In the genomic region with DNA sequence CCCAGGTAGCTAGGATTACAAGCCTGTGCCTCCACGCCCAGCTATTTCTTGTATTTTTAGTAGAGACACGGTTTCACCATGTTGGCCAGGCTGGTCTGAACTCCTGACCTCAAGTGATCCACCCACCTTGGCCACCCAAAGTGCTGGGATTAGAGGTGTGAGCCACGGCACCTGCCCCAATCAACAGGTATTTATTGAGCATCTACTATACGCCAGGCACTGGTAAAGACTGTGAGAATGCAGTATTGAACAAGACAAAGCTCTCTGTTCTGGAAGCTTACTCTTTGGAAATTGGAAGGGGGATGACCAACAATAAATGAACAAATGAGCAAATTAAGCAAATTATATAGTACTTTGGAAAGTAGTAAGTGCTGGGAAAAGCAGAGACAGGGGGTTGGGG, we compare ENCODE assay signal across 11 cellular contexts. TPM values are rescaled to one million over a fixed set of nuclear protein-coding genes. Genes with fewer than 3 reads are reported as not detected.
DNase-seq lines count a peak whose midpoint lies in the region; ATAC-seq and TF ChIP-seq lines count a peak whose summit lies in the region.
"Had no signal": no experiment of that assay in that cellular context is flagged by ENCODE, and none has a peak within 500 bp of the region (broad histone marks: within the 10 kb centered on the region; RNA-seq: fewer than 3 reads in every experiment).

No MANE protein-coding gene starts in this region.

- ATAC-seq in WTC11, result no peak
- ATAC-seq in stimulated activated memory B cell treated with anti-CD40 and anti-IgM and Interleukin-4, amounts not matched to agents 10 μg/mL and 1 μg/mL and 100 μg/mL, for 72 hours, result no peak

- in situ Hi-C loops in GM23248 (cut with MboI), result no loop called here

- H3K36me3 Mint-ChIP-seq in WTC11 (no peaks in the 10 kb centered on the region), immature natural killer cell (peaks cover 4 to 10% (median 7%) of the 10 kb centered on the region in 3 donors)
- no peaks in the 10 kb centered on the region for H3K36me3 Mint-ChIP-seq in stimulated activated memory B cell treated with anti-CD40 and anti-IgM and Interleukin-4, amounts not matched to agents 10 μg/mL and 1 μg/mL and 100 μg/mL, for 72 hours

- no peak overlapping the region for H2AFZ ChIP-seq in GM23248

- no peaks in the 10 kb centered on the region for H3K36me3 ChIP-seq in GM23248 (ENCODE audit: low read depth)
- H3K36me3 ChIP-seq: prostate gland had no signal

- H3K9me3 ChIP-seq in GM23248 (ENCODE audit: low read depth), result no peaks in the 10 kb centered on the region
- H3K9me3 ChIP-seq: prostate gland had no signal

- H3K9me3 Mint-ChIP-seq in WTC11, result no peaks in the 10 kb centered on the region
- H3K9me3 Mint-ChIP-seq in immature natural killer cell, result no peaks in the 10 kb centered on the region
- no peaks in the 10 kb centered on the region for H3K9me3 Mint-ChIP-seq in stimulated activated memory B cell treated with anti-CD40 and anti-IgM and Interleukin-4, amounts not matched to agents 10 μg/mL and 1 μg/mL and 100 μg/mL, for 72 hours

- peaks cover 37% of the 10 kb centered on the region for H3K4me1 Mint-ChIP-seq in WTC11
- H3K4me1 Mint-ChIP-seq in immature natural killer cell, result peaks cover 73 to 89% of the 10 kb centered on the region in 2 donors
- H3K4me1 Mint-ChIP-seq in stimulated activated memory B cell treated with anti-CD40 and anti-IgM and Interleukin-4, amounts not matched to agents 10 μg/mL and 1 μg/mL and 100 μg/mL, for 72 hours, result peaks cover 53% of the 10 kb centered on the region

- H3K4me3 ChIP-seq in GM23248, result no peak overlapping the region

- H3K27ac ChIP-seq in GM23248, result no peak overlapping the region

- no peak overlapping the region for H3K4me2 ChIP-seq in GM23248 (ENCODE audit: unreplicated experiment)

- no peaks in the 10 kb centered on the region for H3K27me3 ChIP-seq in GM23248 (replicated peaks; ENCODE audit: insufficient read depth)

- H3K4me3 Mint-ChIP-seq in WTC11 (peak overlapping the region; percentile 73), immature natural killer cell (peak overlapping the region; percentile 80 to 90 (median 88))
- H3K4me3 Mint-ChIP-seq in stimulated activated memory B cell treated with anti-CD40 and anti-IgM and Interleukin-4, amounts not matched to agents 10 μg/mL and 1 μg/mL and 100 μg/mL, for 72 hours, result peak overlapping the region; percentile 81

- DNase-seq in GM23248, result no peak
- DNase-seq in WTC11 (ENCODE audit: low spot score), result no peak
- DNase-seq in immature natural killer cell, result no peak
- DNase-seq in NCI-H1092 treated with DMSO at 0.1 percent for 48 hours (lab: John Stamatoyannopoulos, UW), result no peak
- no peak for DNase-seq in GOT3 (lab: John Stamatoyannopoulos, UW)
- DNase-seq in COLO829 (ENCODE audit: low spot score), result no peak
- DNase-seq in retina, result no peak
- DNase-seq: NCI-H146, NCI-H748 treated with DMSO at 0.1 percent for 48 hours had no signal

- H3K27me3 Mint-ChIP-seq in WTC11 (ENCODE audit: low read depth), result peaks cover 66% of the 10 kb centered on the region
- peaks cover 18 to 28% (median 24%) of the 10 kb centered on the region in 3 donors for H3K27me3 Mint-ChIP-seq in immature natural killer cell (ENCODE audit: low read depth in 3 of 3)
- no peaks in the 10 kb centered on the region for H3K27me3 Mint-ChIP-seq in stimulated activated memory B cell treated with anti-CD40 and anti-IgM and Interleukin-4, amounts not matched to agents 10 μg/mL and 1 μg/mL and 100 μg/mL, for 72 hours

- no peak for TF ChIP-seq CTCF in WTC11 (IDR thresholded peaks at IDR 0.05)

- peak overlapping the region; percentile 74; the same call in 1 of the 2 replicates for H3K27ac Mint-ChIP-seq in WTC11
- H3K27ac Mint-ChIP-seq in immature natural killer cell, result peak overlapping the region; percentile 89 to 99 (median 96)
- H3K27ac Mint-ChIP-seq in stimulated activated memory B cell treated with anti-CD40 and anti-IgM and Interleukin-4, amounts not matched to agents 10 μg/mL and 1 μg/mL and 100 μg/mL, for 72 hours, result peak overlapping the region; percentile 87

- H3K9me2 ChIP-seq in GM23248 (ENCODE audit: insufficient read depth), result no peaks in the 10 kb centered on the region

- POLR2A ChIA-PET in WTC11 (lab: Charles Lee), result no interaction called here

- CTCF ChIA-PET in WTC11 (lab: Charles Lee), result interaction anchor here (0.6 to 2.3 kb wide), 5 partner anchors 14 to 40 kb away, joined by 3 to 9 read pairs (median 5); a partner anchor contains a TSS

- peaks cover 11% of the 10 kb centered on the region for H3K4me1 ChIP-seq in GM23248 (ENCODE audit: insufficient read depth)
- H3K4me1 ChIP-seq: prostate gland had no signal

- H3K9ac ChIP-seq in GM23248, result peak overlapping the region; percentile 96; the same call in 1 of the 2 replicates

- H4K20me1 ChIP-seq in GM23248 (ENCODE audit: insufficient read depth), result no peaks in the 10 kb centered on the region

- H3F3A ChIP-seq in GM23248 (ENCODE audit: insufficient read depth), result peaks cover 28% of the 10 kb centered on the region

- H3K79me2 ChIP-seq in GM23248 (ENCODE audit: insufficient read depth), result no peaks in the 10 kb centered on the region

- 84 to 94% methylated on average over 4 of the region's 4 CpGs for WGBS in GM23248 (ENCODE audit: low coverage in 1 of 2, low lambda C conversion rate in 2 of 2, missing lambda C conversion rate in 2 of 2), 2 experiments

TF ChIP-seq in WTC11, 78 proteins besides CTCF, POLR2A, EP300 and RAD21 (continues in another document):
- TF ChIP-seq, protein P1, sequence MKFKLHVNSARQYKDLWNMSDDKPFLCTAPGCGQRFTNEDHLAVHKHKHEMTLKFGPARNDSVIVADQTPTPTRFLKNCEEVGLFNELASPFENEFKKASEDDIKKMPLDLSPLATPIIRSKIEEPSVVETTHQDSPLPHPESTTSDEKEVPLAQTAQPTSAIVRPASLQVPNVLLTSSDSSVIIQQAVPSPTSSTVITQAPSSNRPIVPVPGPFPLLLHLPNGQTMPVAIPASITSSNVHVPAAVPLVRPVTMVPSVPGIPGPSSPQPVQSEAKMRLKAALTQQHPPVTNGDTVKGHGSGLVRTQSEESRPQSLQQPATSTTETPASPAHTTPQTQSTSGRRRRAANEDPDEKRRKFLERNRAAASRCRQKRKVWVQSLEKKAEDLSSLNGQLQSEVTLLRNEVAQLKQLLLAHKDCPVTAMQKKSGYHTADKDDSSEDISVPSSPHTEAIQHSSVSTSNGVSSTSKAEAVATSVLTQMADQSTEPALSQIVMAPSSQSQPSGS (CRISPR knock-in tag; IDR thresholded peaks at IDR 0.05; ENCODE audit: borderline replicate concordance, low read depth), result no peak
- TF ChIP-seq, protein P2, sequence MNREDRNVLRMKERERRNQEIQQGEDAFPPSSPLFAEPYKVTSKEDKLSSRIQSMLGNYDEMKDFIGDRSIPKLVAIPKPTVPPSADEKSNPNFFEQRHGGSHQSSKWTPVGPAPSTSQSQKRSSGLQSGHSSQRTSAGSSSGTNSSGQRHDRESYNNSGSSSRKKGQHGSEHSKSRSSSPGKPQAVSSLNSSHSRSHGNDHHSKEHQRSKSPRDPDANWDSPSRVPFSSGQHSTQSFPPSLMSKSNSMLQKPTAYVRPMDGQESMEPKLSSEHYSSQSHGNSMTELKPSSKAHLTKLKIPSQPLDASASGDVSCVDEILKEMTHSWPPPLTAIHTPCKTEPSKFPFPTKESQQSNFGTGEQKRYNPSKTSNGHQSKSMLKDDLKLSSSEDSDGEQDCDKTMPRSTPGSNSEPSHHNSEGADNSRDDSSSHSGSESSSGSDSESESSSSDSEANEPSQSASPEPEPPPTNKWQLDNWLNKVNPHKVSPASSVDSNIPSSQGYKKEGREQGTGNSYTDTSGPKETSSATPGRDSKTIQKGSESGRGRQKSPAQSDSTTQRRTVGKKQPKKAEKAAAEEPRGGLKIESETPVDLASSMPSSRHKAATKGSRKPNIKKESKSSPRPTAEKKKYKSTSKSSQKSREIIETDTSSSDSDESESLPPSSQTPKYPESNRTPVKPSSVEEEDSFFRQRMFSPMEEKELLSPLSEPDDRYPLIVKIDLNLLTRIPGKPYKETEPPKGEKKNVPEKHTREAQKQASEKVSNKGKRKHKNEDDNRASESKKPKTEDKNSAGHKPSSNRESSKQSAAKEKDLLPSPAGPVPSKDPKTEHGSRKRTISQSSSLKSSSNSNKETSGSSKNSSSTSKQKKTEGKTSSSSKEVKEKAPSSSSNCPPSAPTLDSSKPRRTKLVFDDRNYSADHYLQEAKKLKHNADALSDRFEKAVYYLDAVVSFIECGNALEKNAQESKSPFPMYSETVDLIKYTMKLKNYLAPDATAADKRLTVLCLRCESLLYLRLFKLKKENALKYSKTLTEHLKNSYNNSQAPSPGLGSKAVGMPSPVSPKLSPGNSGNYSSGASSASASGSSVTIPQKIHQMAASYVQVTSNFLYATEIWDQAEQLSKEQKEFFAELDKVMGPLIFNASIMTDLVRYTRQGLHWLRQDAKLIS (CRISPR knock-in tag; IDR thresholded peaks at IDR 0.05; ENCODE audit: borderline replicate concordance), result no peak
- TF ChIP-seq GRHL2 (CRISPR knock-in tag; IDR thresholded peaks at IDR 0.05; ENCODE audit: insufficient replicate concordance, severe bottlenecking) (no peak), RORB (CRISPR knock-in tag; IDR thresholded peaks at IDR 0.05) (no peak), GTF2I (CRISPR knock-in tag; conservative IDR thresholded peaks at IDR 0.05) (no peak), EMX1 (CRISPR knock-in tag; IDR thresholded peaks at IDR 0.05) (no peak)

RNA-seq across cellular contexts. Expression of a gene that starts 21.4 kb away (rescaled TPM):
- 63.0 and 79.8 TPM in 2 replicates for total RNA-seq in GM23248 (2014; rRNA removed; shearing (Covaris generic))
- 89.0 and 90.9 TPM in 2 replicates for polyA plus RNA-seq in GM23248 (2016; fragmentation: Nextera tagmentation; extraction: Ambion mirVana)
- total RNA-seq in WTC11 (2021), result 43.7 to 60.6 TPM (median 60.1 TPM) in 3 replicates
- 10 to 100 TPM; 50.8 to 62.2 (median 54.5) TPM for polyA plus RNA-seq in immature natural killer cell

RNA-seq across cellular contexts. Expression of a gene that starts 22.7 kb away (rescaled TPM):
- total RNA-seq in GM23248 (2014; rRNA removed; shearing (Covaris generic)), result 11.9 and 16.1 TPM in 2 replicates
- 4.8 and 8.3 TPM in 2 replicates for polyA plus RNA-seq in GM23248 (2016; fragmentation: Nextera tagmentation; extraction: Ambion mirVana)
- 2.3 to 7.2 TPM (median 5.4 TPM) in 3 replicates for total RNA-seq in WTC11 (2021)
- polyA plus RNA-seq in immature natural killer cell, result 10 to 100 TPM; 11.6 to 30.1 (median 11.6) TPM

RNA-seq across cellular contexts. Expression of a gene that starts 38.7 kb away (rescaled TPM):
- total RNA-seq in GM23248 (2014; rRNA removed; shearing (Covaris generic)), result 3.9 and 8.8 TPM in 2 replicates
- polyA plus RNA-seq in GM23248 (2016; fragmentation: Nextera tagmentation; extraction: Ambion mirVana), result 7.2 and 10.8 TPM in 2 replicates
- total RNA-seq in WTC11 (2021), result 33.5 to 38.1 TPM (median 34.8 TPM) in 3 replicates
- 1 to 10 TPM in 1 of 3 donors, under 1 TPM in 2; 0.43 to 2.3 (median 0.77) TPM for polyA plus RNA-seq in immature natural killer cell

RNA-seq across cellular contexts. Expression of a gene that starts 40.3 kb away (rescaled TPM):
- total RNA-seq in GM23248 (2014; rRNA removed; shearing (Covaris generic)), result 3.9 and 36.5 TPM in 2 replicates
- polyA plus RNA-seq in GM23248 (2016; fragmentation: Nextera tagmentation; extraction: Ambion mirVana) (6.2 and 6.4 TPM in 2 replicates), immature natural killer cell (under 1 TPM in 2 of 3 donors, not detected in 1; 0.08 to 0.84 TPM)
- 27.5 to 38.1 TPM (median 35.2 TPM) in 3 replicates for total RNA-seq in WTC11 (2021)

RNA-seq across cellular contexts. Expression of a gene that starts 51.7 kb away (rescaled TPM):
- 14.8 and 19.6 TPM in 2 replicates for total RNA-seq in GM23248 (2014; rRNA removed; shearing (Covaris generic))
- polyA plus RNA-seq in GM23248 (2016; fragmentation: Nextera tagmentation; extraction: Ambion mirVana), result 7.8 and 8.2 TPM in 2 replicates
- total RNA-seq in WTC11 (2021), result 25.1 to 27.8 TPM (median 27.4 TPM) in 3 replicates
- polyA plus RNA-seq in immature natural killer cell, result under 1 TPM in 2 of 3 donors, not detected in 1; 0.48 to 0.80 TPM
